Comparison of ENCODE assay signal across 9 cellular contexts in the genomic region with DNA sequence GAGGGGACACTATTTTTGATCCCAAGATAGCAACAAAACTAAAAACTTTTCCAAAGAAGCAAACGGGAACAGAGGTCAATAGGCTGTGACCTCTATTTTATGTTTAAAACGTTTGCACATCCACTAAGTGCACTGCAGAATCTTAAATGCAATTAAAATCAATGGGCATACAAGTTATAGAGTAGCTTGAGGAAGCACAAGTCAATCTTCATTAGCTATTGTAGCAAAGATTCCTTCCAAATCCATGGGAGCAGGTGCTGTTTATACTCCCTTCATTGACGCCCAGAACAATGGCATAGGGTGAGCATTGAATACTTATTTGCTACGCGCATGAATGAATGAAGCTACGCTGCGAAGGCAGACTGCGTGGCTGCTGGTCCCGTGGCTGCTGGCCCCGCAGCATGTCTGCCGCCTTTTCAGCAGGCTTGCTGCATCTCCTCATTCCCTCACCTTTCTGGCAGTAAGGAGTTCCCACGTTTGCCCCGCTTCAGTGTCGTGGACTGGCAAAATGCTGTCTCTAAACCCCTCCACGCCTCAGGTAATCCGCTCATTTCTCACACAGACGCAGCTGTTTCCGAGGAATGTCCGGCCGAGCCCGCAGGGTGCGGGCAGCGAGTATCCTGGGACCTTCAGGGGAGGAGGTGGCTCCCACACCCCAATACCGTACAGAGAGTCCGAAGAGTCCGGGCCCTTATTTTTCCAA.
DNase-seq lines count a peak whose midpoint lies in the region; ATAC-seq lines count a peak whose summit lies in the region.
"Had no signal": no experiment of that assay in that cellular context is flagged by ENCODE, and none has a peak within 500 bp of the region (broad histone marks: within the 10 kb centered on the region; RNA-seq: fewer than 3 reads in every experiment).

No MANE protein-coding gene starts in this region.

- ATAC-seq in HG03354 (IDR thresholded peaks at IDR 0.05; ENCODE audit: poor library complexity, severe bottlenecking, unreplicated experiment) = no peak
- ATAC-seq in GM18909 (IDR thresholded peaks at IDR 0.05; ENCODE audit: poor library complexity, unreplicated experiment) = no peak
- ATAC-seq in HG02970 (IDR thresholded peaks at IDR 0.05; ENCODE audit: low FRiP score, unreplicated experiment) = no peak

- H3K36me3 ChIP-seq in endocrine pancreas (ENCODE audit: control insufficient read depth, insufficient read depth, low read length) (no peaks in the 10 kb centered on the region), neuron (ENCODE audit: insufficient read depth, low read length) (no peaks in the 10 kb centered on the region)

- H3K4me3 ChIP-seq in endocrine pancreas (ENCODE audit: control insufficient read depth, insufficient read depth, low read length) (peak overlapping the region; percentile 87), neuron (ENCODE audit: low read length) (peak overlapping the region; percentile 89)

- peaks cover 3% of the 10 kb centered on the region for H3K4me1 ChIP-seq in endocrine pancreas (ENCODE audit: control insufficient read depth, insufficient read depth, low read length)
- H3K4me1 ChIP-seq in neuron (ENCODE audit: insufficient read depth, low read length) = peaks cover 10% of the 10 kb centered on the region

- no peaks in the 10 kb centered on the region for H3K9me3 ChIP-seq in endocrine pancreas (ENCODE audit: control insufficient read depth, low read length)
- no peaks in the 10 kb centered on the region for H3K9me3 ChIP-seq in neuron (ENCODE audit: low read length)

- peak overlapping the region; percentile 65 for H3K9ac ChIP-seq in endocrine pancreas (ENCODE audit: control insufficient read depth, insufficient read depth, low read length)

- H2AFZ ChIP-seq in neuron (ENCODE audit: low read depth, low read length) = peak overlapping the region; percentile 40

- H3K27me3 ChIP-seq in endocrine pancreas (ENCODE audit: control insufficient read depth, insufficient read depth, low read length) (no peaks in the 10 kb centered on the region), neuron (ENCODE audit: insufficient read depth, low read length) (no peaks in the 10 kb centered on the region)

- DNase-seq in C1 segment of cervical spinal cord (lab: John Stamatoyannopoulos, UW) (peak in 12 of 14 donors; percentile 21 to 86 (median 60)), NCI-H1417 (lab: John Stamatoyannopoulos, UW) (peak in 2 of 3 experiments; percentile 50 to 86)
- no peak for DNase-seq in activated naive CD4-positive, alpha-beta T cell treated with anti-CD3 and anti-CD28 coated beads, Interleukin-2, amount 50 U/mL, for 16 hours
- DNase-seq: activated B cell treated with CpG ODN at 0.5 μM for 24 hours had no signal
